In genomic region chr18:63130176-63130575, GRCh38 we compare ENCODE assay signal across 20 cellular contexts.
DNase-seq lines count a peak whose midpoint lies in the region; ATAC-seq, FAIRE-seq and TF ChIP-seq lines count a peak whose summit lies in the region.
"Had no signal": no experiment of that assay in that cellular context is flagged by ENCODE, and none has a peak within 500 bp of the region (broad histone marks: within the 10 kb centered on the region; RNA-seq: fewer than 3 reads in every experiment).

No MANE protein-coding gene starts in this region.

- TF ChIP-seq CTCF in DOHH2 (IDR thresholded peaks at IDR 0.05; ENCODE audit: low read depth, low read length, poor library complexity, severe bottlenecking), result no peak
- TF ChIP-seq CTCF in psoas muscle (IDR thresholded peaks at IDR 0.05), result no peak
- TF ChIP-seq CTCF in lower leg skin (IDR thresholded peaks at IDR 0.05), result no peak

- H3K9ac ChIP-seq in SK-N-MC (ENCODE audit: insufficient read length), result no peak overlapping the region

- peak overlapping the region; percentile 65 for H3K4me2 ChIP-seq in DOHH2 (ENCODE audit: low read length)

- FAIRE-seq in RCC 7860 (lab: Jason Lieb, UNC), result no peak
- FAIRE-seq: GM18507, H1, K562 had no signal

- H3K4me3 ChIP-seq in DOHH2 (ENCODE audit: low read length) (0 out of 2 replicates have a peak overlapping the region, but pooled peaks have one; percentile 7), SK-N-MC (no peak overlapping the region), psoas muscle (no peak overlapping the region), lower leg skin (ENCODE audit: low read depth, poor library complexity, severe bottlenecking) (no peak overlapping the region)
- H3K4me3 ChIP-seq: K562 had no signal

- peaks cover 79% of the 10 kb centered on the region for H3K79me2 ChIP-seq in DOHH2 (ENCODE audit: control insufficient read depth, low read length)

- H3K36me3 ChIP-seq in DOHH2 (ENCODE audit: control insufficient read depth, low read length) (peaks cover 36% of the 10 kb centered on the region), SK-N-MC (ENCODE audit: insufficient read depth, low read length) (no peaks in the 10 kb centered on the region), psoas muscle (ENCODE audit: insufficient read depth in 1 of 2, low read depth in 1 of 2) (no peaks in the 10 kb centered on the region)

- 70 to 82% (median 77%) methylated on average over 2 of the region's 2 CpGs for WGBS in psoas muscle, 3 donors
- WGBS in lower leg skin, 2 donors, result 76 to 79% methylated on average over 2 of the region's 2 CpGs

- DNase-seq in KBM-7 (peak; percentile 26), SK-N-MC (ENCODE audit: low read depth, low spot score) (no peak), psoas muscle (no peak), RCC 7860 (ENCODE audit: low spot score) (no peak), posterior cingulate gyrus (no peak), lower leg skin (ENCODE audit: low spot score in 2 of 2) (no peak)
- DNase-seq: Caco-2, GF-D8, NCI-H1048, NCI-H1436, NCI-H2029 treated with DMSO at 0.1 percent for 48 hours, NCI-H2171 treated with DMSO at 0.1 percent for 48 hours, NCI-H446 treated with DMSO at 0.1 percent for 48 hours, OCI-M1, RPMI8226, SHP77 treated with DMSO at 0.1 percent for 48 hours had no signal

- intact Hi-C loops in psoas muscle (cut with DNase I), result loop anchor here in 1 of 2 donors (5.0 to 10.0 kb wide), 2 partner anchors 135 to 187 kb away; partner anchors contain the start of gene BCL2
- intact Hi-C loops in posterior cingulate gyrus (cut with DNase I), result loop anchor here (5.0 to 10.0 kb wide), 2 partner anchors 192 to 305 kb away; no protein-coding TSS in a partner anchor
- intact Hi-C loops in lower leg skin (cut with DNase I; ENCODE audit: low total_unique reads), result loop anchor here (5.0 kb wide), 1 partner anchor 192 kb away; no protein-coding TSS in a partner anchor

- in situ Hi-C loops in KBM-7 (cut with MboI; ENCODE audit: low pct_unique_long_range_greater_than_20kb, low sequenced_read_pairs), result loop anchor here (25.0 kb wide), 1 partner anchor 182 kb away; the partner anchor contains the start of gene BCL2

- H3K9me2 ChIP-seq in DOHH2 (replicated peaks; ENCODE audit: control insufficient read depth, low read length), result no peaks in the 10 kb centered on the region

- H4K20me1 ChIP-seq in DOHH2 (ENCODE audit: control insufficient read depth, insufficient read depth, low read depth, low read length), result no peaks in the 10 kb centered on the region

- peaks cover 63% of the 10 kb centered on the region for H3F3A ChIP-seq in DOHH2 (ENCODE audit: control insufficient read depth, insufficient read depth)

- H3K9me3 ChIP-seq in DOHH2 (ENCODE audit: control insufficient read depth, insufficient read depth, low read length) (no peaks in the 10 kb centered on the region), SK-N-MC (ENCODE audit: low read depth, low read length) (no peaks in the 10 kb centered on the region), psoas muscle (no peaks in the 10 kb centered on the region)
- H3K9me3 ChIP-seq: Caco-2 had no signal

- H3K4me1 ChIP-seq in DOHH2 (ENCODE audit: control insufficient read depth, low read length) (peaks cover 93% of the 10 kb centered on the region), psoas muscle (peaks cover 25% of the 10 kb centered on the region)

- H3K27me3 ChIP-seq in DOHH2 (ENCODE audit: control insufficient read depth, low read length), result no peaks in the 10 kb centered on the region
- H3K27me3 ChIP-seq in psoas muscle (ENCODE audit: insufficient read depth in 3 of 3, low read length in 2 of 3), result no peaks in the 10 kb centered on the region

- H3K27ac ChIP-seq in DOHH2 (ENCODE audit: low read depth, low read length) (peak overlapping the region; percentile 94), SK-N-MC (peak overlapping the region; percentile 33; the same call in 1 of the 2 replicates), psoas muscle (peak overlapping the region; percentile 72)

- no peak for TF ChIP-seq POLR2A in lower leg skin (IDR thresholded peaks at IDR 0.05)

- ATAC-seq in psoas muscle, result no peak
- ATAC-seq: K562 had no signal

Comparison
In these comparisons a context has a peak if more than half of its experiments do, and no peak if none do; other contexts are left out.
1. H3K27ac ChIP-seq: peak in every context shown above with its lines; median percentile 94 in DOHH2; 72 in psoas muscle; 33 in SK-N-MC.